Comparison of ENCODE assay signal across 7 cellular contexts in the genomic region with DNA sequence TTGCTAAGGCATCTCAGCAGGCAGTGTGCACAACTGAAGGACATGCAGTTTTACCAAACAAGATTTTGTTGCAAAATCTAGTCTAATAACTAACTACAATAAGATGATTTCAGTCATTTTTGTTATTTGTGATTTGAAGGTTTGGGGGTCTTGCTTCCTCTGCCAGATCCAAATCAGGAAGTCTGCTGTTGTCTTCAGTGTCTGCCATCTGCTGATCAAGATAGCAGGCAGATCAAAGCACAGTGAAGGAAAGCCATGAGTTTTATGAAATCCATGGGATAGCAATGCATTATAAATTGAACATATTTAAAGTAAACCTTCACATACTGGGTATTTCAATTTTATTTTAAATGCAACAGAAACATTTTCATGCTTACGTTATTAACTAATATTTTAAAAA.
"Had no signal": no experiment of that assay in that cellular context is flagged by ENCODE, and none has a peak within 500 bp of the region (broad histone marks: within the 10 kb centered on the region; RNA-seq: fewer than 3 reads in every experiment).

No MANE protein-coding gene starts in this region.

- H3K4me3 ChIP-seq: GM23338 had no signal

- H3K9me3 Mint-ChIP-seq: GM23338, IgD-negative memory B cell had no signal

- H3K27ac Mint-ChIP-seq: IgD-negative memory B cell had no signal

- H3K4me3 Mint-ChIP-seq: GM23338, H9, IgD-negative memory B cell had no signal

- H3K27me3 Mint-ChIP-seq: IgD-negative memory B cell had no signal

- ATAC-seq: GM23338, HepG2 had no signal

- DNase-seq: H9, HCEC 1CT, KG1 had no signal

- H3K36me3 Mint-ChIP-seq: IgD-negative memory B cell had no signal

- H3K4me1 Mint-ChIP-seq: IgD-negative memory B cell had no signal

- H3K27ac ChIP-seq: HL-60 had no signal
